ENCODE assay signal across 10 cellular contexts in genomic region chr7:124085168-124085567, GRCh38. TPM values are rescaled to one million over a fixed set of nuclear protein-coding genes. Genes with fewer than 3 reads are reported as not detected.
DNase-seq lines count a peak whose midpoint lies in the region; ATAC-seq, FAIRE-seq and TF ChIP-seq lines count a peak whose summit lies in the region.
"Had no signal": no experiment of that assay in that cellular context is flagged by ENCODE, and none has a peak within 500 bp of the region (broad histone marks: within the 10 kb centered on the region; RNA-seq: fewer than 3 reads in every experiment).

No MANE protein-coding gene starts in this region.

- no peaks in the 10 kb centered on the region for H3K9me3 Mint-ChIP-seq in activated CD8-positive, alpha-beta memory T cell treated with anti-CD3 and anti-CD28 coated beads, Interleukin-2, amount 10 ng/mL, durations not matched to agents 7 days and 5 days (ENCODE audit: low read depth)

- peak overlapping the region in 2 of 4 donors; percentile 13 to 22 for H3K27ac ChIP-seq in pancreas

- H3K27ac Mint-ChIP-seq in activated CD8-positive, alpha-beta memory T cell treated with anti-CD3 and anti-CD28 coated beads, Interleukin-2, amount 10 ng/mL, durations not matched to agents 7 days and 5 days = no peak overlapping the region

- no peak overlapping the region for H3K4me3 Mint-ChIP-seq in activated CD8-positive, alpha-beta memory T cell treated with anti-CD3 and anti-CD28 coated beads, Interleukin-2, amount 10 ng/mL, durations not matched to agents 7 days and 5 days

- H3K27me3 Mint-ChIP-seq in activated CD8-positive, alpha-beta memory T cell treated with anti-CD3 and anti-CD28 coated beads, Interleukin-2, amount 10 ng/mL, durations not matched to agents 7 days and 5 days = no peaks in the 10 kb centered on the region

- intact Hi-C loops in pancreas (cut with DNase I) = no loop called here

- 3 to 5% methylated on average over 4 of the region's 4 CpGs for WGBS in pancreas, 2 donors

- H3K27me3 ChIP-seq in HAP-1 (ENCODE audit: low read depth) (no peaks in the 10 kb centered on the region), pancreas (no peaks in the 10 kb centered on the region)

- H3K36me3 ChIP-seq in HAP-1 (replicated peaks) (no peaks in the 10 kb centered on the region), pancreas (no peaks in the 10 kb centered on the region)

- CTCF ChIA-PET in activated CD8-positive, alpha-beta memory T cell treated with anti-CD3 and anti-CD28 coated beads, Interleukin-2, amount 10 ng/mL, durations not matched to agents 7 days and 5 days (lab: Charles Lee) = no interaction called here

- H3K9me3 ChIP-seq in HAP-1 (no peaks in the 10 kb centered on the region), pancreas (no peaks in the 10 kb centered on the region)

- peak; percentile 96 to 98 (median 96) for ATAC-seq in pancreas
- ATAC-seq in GM21423 (IDR thresholded peaks at IDR 0.05; ENCODE audit: unreplicated experiment) = no peak
- no peak for ATAC-seq in activated CD8-positive, alpha-beta memory T cell treated with anti-CD3 and anti-CD28 coated beads, Interleukin-2, amount 10 ng/mL, durations not matched to agents 7 days and 5 days

- FAIRE-seq in pancreas (lab: Jason Lieb, UNC) = no peak

- H3K4me1 ChIP-seq in HAP-1 (no peaks in the 10 kb centered on the region), pancreas (peaks cover 0 to 12% (median 9%) of the 10 kb centered on the region in 3 donors)

- H3K36me3 Mint-ChIP-seq in activated CD8-positive, alpha-beta memory T cell treated with anti-CD3 and anti-CD28 coated beads, Interleukin-2, amount 10 ng/mL, durations not matched to agents 7 days and 5 days = no peaks in the 10 kb centered on the region

- DNase-seq in HAP-1 (ENCODE audit: low spot score in 2 of 2) (peak; percentile 48 to 70), NCI-H69 (lab: John Stamatoyannopoulos, UW) (peak; percentile 80), dermis microvascular lymphatic vessel endothelial cell (ENCODE audit: low read depth in 2 of 2) (peak; percentile 87 to 99), pancreas (peak; percentile 60 to 88 (median 78)), NCI-H1436 (lab: John Stamatoyannopoulos, UW) (no peak), NCI-H1417 treated with DMSO at 0.1 percent for 48 hours (lab: John Stamatoyannopoulos, UW) (no peak)
- no peak for DNase-seq in activated CD8-positive, alpha-beta memory T cell treated with anti-CD3 and anti-CD28 coated beads, Interleukin-2, amount 10 ng/mL, durations not matched to agents 7 days and 5 days
- DNase-seq: activated T-cell treated with anti-CD3 and anti-CD28 coated beads for 4 hours, cortex of kidney had no signal

- in situ Hi-C loops in HAP-1 (cut with MboI; ENCODE audit: low sequenced_read_pairs) = no loop called here

- H3K4me1 Mint-ChIP-seq in activated CD8-positive, alpha-beta memory T cell treated with anti-CD3 and anti-CD28 coated beads, Interleukin-2, amount 10 ng/mL, durations not matched to agents 7 days and 5 days = no peaks in the 10 kb centered on the region

- H3K4me3 ChIP-seq in HAP-1 (no peak overlapping the region), pancreas (no peak overlapping the region)

- no peak for TF ChIP-seq CTCF in pancreas (IDR thresholded peaks at IDR 0.05)

RNA-seq across cellular contexts. Expression of gene TMEM229A, which starts 52.3 kb away (rescaled TPM):
- total RNA-seq in dermis microvascular lymphatic vessel endothelial cell (not detected in 2 replicates), pancreas (under 1 TPM in 2 of 6 donors, not detected in 4; 0.09 to 0.20 TPM)
- polyA plus RNA-seq in pancreas = under 1 TPM in 1 of 2 donors, not detected in 1; 0.12 TPM
- not detected for total RNA-seq in activated CD8-positive, alpha-beta memory T cell treated with anti-CD3 and anti-CD28 coated beads, Interleukin-2, amount 10 ng/mL, durations not matched to agents 7 days and 5 days

Comparison
In these comparisons a context has a peak if more than half of its experiments do, and no peak if none do; other contexts are left out.
1. DNase-seq: peak in HAP-1 (2 of 2), NCI-H69 (single experiment), dermis microvascular lymphatic vessel endothelial cell (2 of 2) and pancreas (6 of 6); none in NCI-H1436 (single experiment), NCI-H1417 treated with DMSO at 0.1 percent for 48 hours (single experiment) and activated CD8-positive, alpha-beta memory T cell treated with anti-CD3 and anti-CD28 coated beads, Interleukin-2, amount 10 ng/mL, durations not matched to agents 7 days and 5 days (single experiment).
2. ATAC-seq: peak in pancreas (4 of 4); none in GM21423 (single experiment) and activated CD8-positive, alpha-beta memory T cell treated with anti-CD3 and anti-CD28 coated beads, Interleukin-2, amount 10 ng/mL, durations not matched to agents 7 days and 5 days (single experiment).